ENCODE assay signal across 17 cellular contexts in genomic region chr5:76479973-76480667, GRCh38.
A peak's percentile ranks its signal among the peaks of the same experiment; 100 is the strongest.
DNase-seq lines count a peak whose midpoint lies in the region; ATAC-seq, FAIRE-seq and TF ChIP-seq lines count a peak whose summit lies in the region.
"Had no signal": no experiment of that assay in that cellular context is flagged by ENCODE, and none has a peak within 500 bp of the region (broad histone marks: within the 10 kb centered on the region; RNA-seq: fewer than 3 reads in every experiment).

No MANE protein-coding gene starts in this region.

- H3K4me2 ChIP-seq in A549 (peak overlapping the region; percentile 22; the same call in 2 of the 3 replicates), trophoblast cell (ENCODE audit: low read length) (no peak overlapping the region)

- H2BK12ac ChIP-seq in trophoblast cell (ENCODE audit: low read length) = no peak overlapping the region

- CTCF ChIA-PET in A549 (lab: Yijun Ruan, JAX) = no interaction called here
- CTCF ChIA-PET in CD4-positive, alpha-beta T cell (lab: Charles Lee) = no interaction called here

- no peak overlapping the region for H3K18ac ChIP-seq in trophoblast cell (ENCODE audit: low read length)

- H3K4ac ChIP-seq in trophoblast cell (ENCODE audit: low read depth, low read length) = no peak overlapping the region

- TF ChIP-seq EP300 in A549 (IDR thresholded peaks at IDR 0.05) = no peak

- no peak overlapping the region for H2BK5ac ChIP-seq in trophoblast cell (ENCODE audit: low read depth, low read length, poor library complexity)

- no peaks in the 10 kb centered on the region for H3K27me3 ChIP-seq in CD4-positive, alpha-beta T cell (ENCODE audit: control insufficient read depth, insufficient read depth, low read length)
- H3K27me3 ChIP-seq in trophoblast cell (ENCODE audit: insufficient read depth, low read length) = no peaks in the 10 kb centered on the region

- no peaks in the 10 kb centered on the region for H3K9me3 Mint-ChIP-seq in CD4-positive, alpha-beta T cell
- no peaks in the 10 kb centered on the region for H3K9me3 Mint-ChIP-seq in T-helper 2 cell treated with Interferon-gamma antibody and Interleukin-4, amounts not matched to agents 5 μg/mL and 100 μg/mL, for 36 hours

- H4K12ac ChIP-seq in trophoblast cell (ENCODE audit: low read depth, low read length) = no peak overlapping the region

- H3K4me1 Mint-ChIP-seq in CD4-positive, alpha-beta T cell (ENCODE audit: low read depth) = peaks cover 78% of the 10 kb centered on the region
- peaks cover 15% of the 10 kb centered on the region for H3K4me1 Mint-ChIP-seq in T-helper 2 cell treated with Interferon-gamma antibody and Interleukin-4, amounts not matched to agents 5 μg/mL and 100 μg/mL, for 36 hours (ENCODE audit: low read depth)

- H3K9me3 ChIP-seq in A549 (no peaks in the 10 kb centered on the region), mucosa of descending colon (no peaks in the 10 kb centered on the region), trophoblast cell (ENCODE audit: insufficient read depth, low read depth, low read length) (no peaks in the 10 kb centered on the region)
- H3K9me3 ChIP-seq in CD4-positive, alpha-beta T cell (ENCODE audit: control insufficient read depth, low read length) = no peaks in the 10 kb centered on the region

- no peak overlapping the region for H2BK120ac ChIP-seq in trophoblast cell (ENCODE audit: insufficient read depth, low read length, poor library complexity)

- ATAC-seq in A549 = no peak
- peak; percentile 59 for ATAC-seq in mucosa of descending colon
- no peak for ATAC-seq in CD4-positive, alpha-beta T cell (ENCODE audit: poor library complexity)
- ATAC-seq: HCT116, right cardiac atrium had no signal

- no peaks in the 10 kb centered on the region for H3K36me3 ChIP-seq in mucosa of descending colon (ENCODE audit: low read depth)
- no peaks in the 10 kb centered on the region for H3K36me3 ChIP-seq in trophoblast cell (ENCODE audit: control insufficient read depth in 1 of 2, insufficient read depth in 2 of 2, low read length in 2 of 2)

- H3K4me1 ChIP-seq in A549 (peaks cover 18% of the 10 kb centered on the region), mucosa of descending colon (ENCODE audit: low read depth) (peaks cover 67% of the 10 kb centered on the region), trophoblast cell (ENCODE audit: control insufficient read depth in 1 of 2, insufficient read depth in 2 of 2, low read length in 2 of 2) (peaks cover 8 to 10% of the 10 kb centered on the region in 2 experiments)

- no peak overlapping the region for H3K23ac ChIP-seq in trophoblast cell (ENCODE audit: low read length)

- H3K36me3 Mint-ChIP-seq in CD4-positive, alpha-beta T cell (ENCODE audit: low read depth) = peaks cover 9% of the 10 kb centered on the region
- H3K36me3 Mint-ChIP-seq in T-helper 2 cell treated with Interferon-gamma antibody and Interleukin-4, amounts not matched to agents 5 μg/mL and 100 μg/mL, for 36 hours (ENCODE audit: low read depth) = peaks cover 8% of the 10 kb centered on the region

- H3K27ac ChIP-seq in A549 (peak overlapping the region; percentile 2 to 27; a peak in 3 of 6 replicates), trophoblast cell (ENCODE audit: low read depth, low read length) (no peak overlapping the region)
- no peak overlapping the region for H3K27ac ChIP-seq in CD4-positive, alpha-beta T cell (ENCODE audit: low read depth, low read length)

- DNase-seq in A549 (ENCODE audit: low read depth in 1 of 2, low spot score in 1 of 2) = no peak
- DNase-seq in KBM-7 = peak; percentile 71
- DNase-seq in astrocyte of the hippocampus (ENCODE audit: low read depth, low spot score) = peak; percentile 4
- DNase-seq in mucosa of descending colon = peak; percentile 73 to 91 (median 83)
- no peak for DNase-seq in NCI-H345 treated with DMSO at 0.1 percent for 48 hours (lab: John Stamatoyannopoulos, UW; ENCODE audit: unreplicated experiment)
- DNase-seq in CD4-positive, alpha-beta T cell = no peak
- no peak for DNase-seq in T-helper 2 cell treated with Interferon-gamma antibody and Interleukin-4, amounts not matched to agents 5 μg/mL and 100 μg/mL, for 36 hours (ENCODE audit: low spot score)
- no peak for DNase-seq in trophoblast cell
- DNase-seq: activated CD4-positive, alpha-beta T cell treated with anti-CD3 and anti-CD28 coated beads for 4 hours; activated T-cell treated with anti-CD3 and anti-CD28 coated beads, Interleukin-2, amount 50 U/mL, for 1 hour; DMS153; kidney; NCI-H2029; right cardiac atrium; RPMI8226; stimulated activated CD4-positive, alpha-beta T cell treated with anti-CD3 and anti-CD28 coated beads, Interleukin-4, amount 100 ng/mL, for 1 hour had no signal

- TF ChIP-seq RAD21 in A549 (conservative IDR thresholded peaks at IDR 0.05 in 1 of 2, IDR thresholded peaks at IDR 0.05 in 1 of 2) = no peak

- TF ChIP-seq CTCF in A549 (IDR thresholded peaks at IDR 0.05) (no peak), mucosa of descending colon (IDR thresholded peaks at IDR 0.05) (no peak)
- no peak for TF ChIP-seq CTCF in CD4-positive, alpha-beta T cell (IDR thresholded peaks at IDR 0.05)

- 51% methylated on average over 4 of the region's 4 CpGs for WGBS in A549 (ENCODE audit: missing lambda C conversion rate)
- no CpG with 5 or more reads among the region's 4 CpGs for WGBS in trophoblast cell (ENCODE audit: extremely low coverage, insufficient coverage, insufficient read length)

- intact Hi-C loops in mucosa of descending colon (cut with DNase I, micrococcal nuclease) = no loop called here
- intact Hi-C loops in CD4-positive, alpha-beta T cell (cut with DNase I, micrococcal nuclease) = no loop called here

- no peak overlapping the region for H3K27ac Mint-ChIP-seq in CD4-positive, alpha-beta T cell
- H3K27ac Mint-ChIP-seq in T-helper 2 cell treated with Interferon-gamma antibody and Interleukin-4, amounts not matched to agents 5 μg/mL and 100 μg/mL, for 36 hours = no peak overlapping the region

- no peaks in the 10 kb centered on the region for H3K79me1 ChIP-seq in trophoblast cell (ENCODE audit: low read length)

- H3K9ac ChIP-seq in trophoblast cell (ENCODE audit: low read length) = no peak overlapping the region

- in situ Hi-C loops in KBM-7 (cut with MboI; ENCODE audit: low pct_unique_long_range_greater_than_20kb, low sequenced_read_pairs) = no loop called here

- FAIRE-seq in A549 (lab: Jason Lieb, UNC) = no peak
- FAIRE-seq: kidney had no signal

- POLR2A ChIA-PET in A549 (lab: Yijun Ruan, JAX) = no interaction called here
- POLR2A ChIA-PET in CD4-positive, alpha-beta T cell (lab: Charles Lee) = interaction anchor here (0.7 kb wide), 1 partner anchor 67 kb away, joined by 3 read pairs; no protein-coding TSS in a partner anchor

- H3K27me3 Mint-ChIP-seq in CD4-positive, alpha-beta T cell = no peaks in the 10 kb centered on the region
- H3K27me3 Mint-ChIP-seq in T-helper 2 cell treated with Interferon-gamma antibody and Interleukin-4, amounts not matched to agents 5 μg/mL and 100 μg/mL, for 36 hours (ENCODE audit: low read depth) = no peaks in the 10 kb centered on the region

- no peak for TF ChIP-seq POLR2A in A549 (IDR thresholded peaks at IDR 0.05; ENCODE audit: low read length)

- no peak overlapping the region for H4K8ac ChIP-seq in trophoblast cell (ENCODE audit: low read depth, low read length)

- H3K4me3 Mint-ChIP-seq in CD4-positive, alpha-beta T cell = no peak overlapping the region
- H3K4me3 Mint-ChIP-seq in T-helper 2 cell treated with Interferon-gamma antibody and Interleukin-4, amounts not matched to agents 5 μg/mL and 100 μg/mL, for 36 hours = no peak overlapping the region

- H4K91ac ChIP-seq in trophoblast cell (ENCODE audit: low read depth, low read length) = no peak overlapping the region

- H3K14ac ChIP-seq in trophoblast cell (ENCODE audit: low read length) = no peak overlapping the region

- H3K4me3 ChIP-seq in A549 = no peak overlapping the region
- H3K4me3 ChIP-seq in mucosa of descending colon = no peak overlapping the region
- H3K4me3 ChIP-seq in trophoblast cell (ENCODE audit: low read depth, low read length) = no peak overlapping the region

- H2AK5ac ChIP-seq in trophoblast cell (ENCODE audit: low read length) = no peak overlapping the region

- H3K79me2 ChIP-seq in trophoblast cell (ENCODE audit: control insufficient read depth, insufficient read depth, low read length, poor library complexity) = no peaks in the 10 kb centered on the region

- H2AFZ ChIP-seq in trophoblast cell (ENCODE audit: insufficient read depth, low read length, poor library complexity) = no peak overlapping the region

TF ChIP-seq in A549, 52 proteins besides CTCF, POLR2A, EP300 and RAD21:
- no peak for TF ChIP-seq HOXA7 (CRISPR knock-in tag; IDR thresholded peaks at IDR 0.05)
- TF ChIP-seq HOXB13 (CRISPR knock-in tag; IDR thresholded peaks at IDR 0.05; ENCODE audit: low read depth) = no peak
- TF ChIP-seq NPAS2 (CRISPR knock-in tag; IDR thresholded peaks at IDR 0.05; ENCODE audit: borderline replicate concordance) = no peak
- TF ChIP-seq ZC3H11A (IDR thresholded peaks at IDR 0.05) = no peak
- no peak for TF ChIP-seq ELK1 (IDR thresholded peaks at IDR 0.05; ENCODE audit: low read depth, low read length)
- TF ChIP-seq TFCP2L1 (CRISPR knock-in tag; IDR thresholded peaks at IDR 0.05) = no peak
- no peak for TF ChIP-seq MAX (IDR thresholded peaks at IDR 0.05)
TF ChIP-seq in A549: peak in this region for 0.

Comparison
In these comparisons a context has a peak if more than half of its experiments do, and no peak if none do; other contexts are left out.
1. DNase-seq: peak in KBM-7 (single experiment), astrocyte of the hippocampus (single experiment) and mucosa of descending colon (3 of 3); none in A549 (0 of 2), NCI-H345 treated with DMSO at 0.1 percent for 48 hours (single experiment), CD4-positive, alpha-beta T cell (0 of 10), T-helper 2 cell treated with Interferon-gamma antibody and Interleukin-4, amounts not matched to agents 5 μg/mL and 100 μg/mL, for 36 hours (single experiment) and trophoblast cell (0 of 2).
2. H3K27ac ChIP-seq: peak in A549 (2 of 2); none in CD4-positive, alpha-beta T cell (single experiment) and trophoblast cell (single experiment).